ENCODE assay signal across 20 cellular contexts in the genomic region with DNA sequence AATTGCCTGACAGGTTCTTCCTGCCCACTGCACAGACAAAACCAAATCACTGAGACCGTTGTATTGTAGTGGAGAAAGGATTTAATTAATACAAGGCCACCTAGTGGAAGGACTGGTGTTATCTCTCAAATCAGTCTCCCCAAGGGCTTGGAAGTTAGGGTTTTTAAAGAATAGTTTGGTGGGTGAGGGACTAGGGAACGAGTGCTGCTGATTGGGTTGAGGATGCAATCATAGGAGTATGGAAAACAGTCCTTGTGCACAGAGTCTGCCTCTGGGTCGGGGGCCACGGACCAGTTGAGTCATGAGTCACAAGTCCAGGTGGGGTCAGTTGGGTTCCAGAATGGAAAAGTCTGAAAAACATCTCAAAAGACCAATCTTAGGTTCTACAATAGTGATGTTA.
"Had no signal": no experiment of that assay in that cellular context is flagged by ENCODE, and none has a peak within 500 bp of the region (broad histone marks: within the 10 kb centered on the region; RNA-seq: fewer than 3 reads in every experiment).

No MANE protein-coding gene starts in this region.

- H3K27ac Mint-ChIP-seq: activated naive CD4-positive, alpha-beta T cell treated with anti-CD3 and anti-CD28 coated beads, Interleukin-2, amount 50 U/mL, for 24 hours; natural killer cell treated with Interleukin-12 subunit alpha and Interleukin-12 subunit beta and Interleukin-15 and Interleukin-18, amount 100 ng/mL, for 72 hours; stimulated activated effector memory CD8-positive, alpha-beta T cell treated with anti-CD3 and anti-CD28 coated beads, Interleukin-12 subunit alpha, Interleukin-12 subunit beta, amount 100 ng/mL, for 72 hours had no signal

- H3K27me3 Mint-ChIP-seq: activated naive CD4-positive, alpha-beta T cell treated with anti-CD3 and anti-CD28 coated beads, Interleukin-2, amount 50 U/mL, for 24 hours; natural killer cell treated with Interleukin-12 subunit alpha and Interleukin-12 subunit beta and Interleukin-15 and Interleukin-18, amount 100 ng/mL, for 72 hours had no signal

- H3K36me3 ChIP-seq: ascending aorta, neutrophil, pancreas, stomach had no signal

- H3K36me3 Mint-ChIP-seq: activated naive CD4-positive, alpha-beta T cell treated with anti-CD3 and anti-CD28 coated beads, Interleukin-2, amount 50 U/mL, for 24 hours; natural killer cell treated with Interleukin-12 subunit alpha and Interleukin-12 subunit beta and Interleukin-15 and Interleukin-18, amount 100 ng/mL, for 72 hours; stimulated activated effector memory CD8-positive, alpha-beta T cell treated with anti-CD3 and anti-CD28 coated beads, Interleukin-12 subunit alpha, Interleukin-12 subunit beta, amount 100 ng/mL, for 72 hours had no signal

- DNase-seq: activated CD4-positive, alpha-beta T cell treated with anti-CD3 and anti-CD28 coated beads for 1 hour; activated CD4-positive, alpha-beta T cell treated with anti-CD3 and anti-CD28 coated beads, Interleukin-2, amount 50 U/mL, for 48 hours; activated gamma-delta T cell; cerebellar nuclear complex; effector memory CD4-positive, alpha-beta T cell; foreskin fibroblast; hippocampal formation; kidney; pancreas; stimulated activated CD4-positive, alpha-beta T cell treated with anti-CD3 and anti-CD28 coated beads, Interleukin-4, amount 100 ng/mL, for 24 hours; stomach had no signal

- FAIRE-seq: kidney, pancreas had no signal

- H3K4me1 ChIP-seq: ascending aorta, pancreas had no signal

- H3K4me3 ChIP-seq: ascending aorta, lung, pancreas, stomach had no signal

- H3K9me3 ChIP-seq: neutrophil, pancreas had no signal

- ATAC-seq: left lobe of liver; natural killer cell treated with Interleukin-12 subunit alpha and Interleukin-12 subunit beta and Interleukin-15 and Interleukin-18, amount 100 ng/mL, for 72 hours; pancreas; sciatic nerve; stimulated activated effector memory CD8-positive, alpha-beta T cell treated with anti-CD3 and anti-CD28 coated beads, Interleukin-12 subunit alpha, Interleukin-12 subunit beta, amount 100 ng/mL, for 72 hours had no signal

- H3K27me3 ChIP-seq: ascending aorta, neutrophil, pancreas, stomach had no signal

- H3K9me3 Mint-ChIP-seq: activated naive CD4-positive, alpha-beta T cell treated with anti-CD3 and anti-CD28 coated beads, Interleukin-2, amount 50 U/mL, for 24 hours; natural killer cell treated with Interleukin-12 subunit alpha and Interleukin-12 subunit beta and Interleukin-15 and Interleukin-18, amount 100 ng/mL, for 72 hours had no signal

- H3K27ac ChIP-seq: ascending aorta, neutrophil, pancreas, stomach, VCaP had no signal

- H3K4me3 Mint-ChIP-seq: activated naive CD4-positive, alpha-beta T cell treated with anti-CD3 and anti-CD28 coated beads, Interleukin-2, amount 50 U/mL, for 24 hours; natural killer cell treated with Interleukin-12 subunit alpha and Interleukin-12 subunit beta and Interleukin-15 and Interleukin-18, amount 100 ng/mL, for 72 hours; stimulated activated effector memory CD8-positive, alpha-beta T cell treated with anti-CD3 and anti-CD28 coated beads, Interleukin-12 subunit alpha, Interleukin-12 subunit beta, amount 100 ng/mL, for 72 hours had no signal
